Comparison of ENCODE assay signal across 23 cellular contexts in genomic region chr9:35029241-35029640, GRCh38.
"Had no signal": no experiment of that assay in that cellular context is flagged by ENCODE, and none has a peak within 500 bp of the region (broad histone marks: within the 10 kb centered on the region; RNA-seq: fewer than 3 reads in every experiment).

No MANE protein-coding gene starts in this region.

- H3K4me1 Mint-ChIP-seq: activated naive CD8-positive, alpha-beta T cell treated with anti-CD3 and anti-CD28 coated beads for 36 hours had no signal

- H3K27me3 Mint-ChIP-seq: activated CD4-positive, alpha-beta memory T cell treated with anti-CD3 and anti-CD28 coated beads for 36 hours; activated naive CD4-positive, alpha-beta T cell treated with anti-CD3 and anti-CD28 coated beads, Interleukin-2, amount 10 ng/mL, durations not matched to agents 7 days and 5 days; activated naive CD8-positive, alpha-beta T cell treated with anti-CD3 and anti-CD28 coated beads for 36 hours; T-helper 17 cell had no signal

- DNase-seq: activated CD4-positive, alpha-beta memory T cell treated with anti-CD3 and anti-CD28 coated beads for 36 hours; activated CD4-positive, alpha-beta T cell treated with anti-CD3 and anti-CD28 coated beads for 48 hours; activated CD4-positive, CD25-positive, alpha-beta regulatory T cell treated with anti-CD3 and anti-CD28 coated beads, Interleukin-2, amount 50 U/mL, for 72 hours; activated CD8-positive, alpha-beta memory T cell treated with anti-CD3 and anti-CD28 coated beads for 24 hours; activated gamma-delta T cell; activated naive CD4-positive, alpha-beta T cell treated with anti-CD3 and anti-CD28 coated beads, Interleukin-2, amount 10 ng/mL, durations not matched to agents 7 days and 5 days; activated naive CD8-positive, alpha-beta T cell treated with anti-CD3 and anti-CD28 coated beads for 36 hours; activated T-cell treated with anti-CD3 and anti-CD28 coated beads, Interleukin-2, amount 50 U/mL, for 4 hours; brain microvascular endothelial cell; IMR-90; KBM-7; NCI-H1092; NCI-H1417; NCI-H1930; NCI-H2107; NCI-H2171 treated with DMSO at 0.1 percent for 48 hours; NCI-H345; NCI-H510A; NCI-H69; SIG-M5; T-helper 17 cell; T-helper 9 cell had no signal

- ATAC-seq: activated T-cell treated with anti-CD3 and anti-CD28 coated beads, Interleukin-2, amount 50 U/mL, for 4 hours; T-helper 17 cell; WTC11 had no signal

- H3K27me3 ChIP-seq: brain microvascular endothelial cell had no signal

- H3K4me3 Mint-ChIP-seq: activated CD4-positive, alpha-beta memory T cell treated with anti-CD3 and anti-CD28 coated beads for 36 hours; activated naive CD4-positive, alpha-beta T cell treated with anti-CD3 and anti-CD28 coated beads, Interleukin-2, amount 10 ng/mL, durations not matched to agents 7 days and 5 days; activated naive CD8-positive, alpha-beta T cell treated with anti-CD3 and anti-CD28 coated beads for 36 hours; activated T-cell treated with anti-CD3 and anti-CD28 coated beads, Interleukin-2, amount 50 U/mL, for 4 hours; T-helper 17 cell; WTC11 had no signal

- H3K36me3 ChIP-seq: brain microvascular endothelial cell had no signal

- H3K9me3 Mint-ChIP-seq: activated CD4-positive, alpha-beta memory T cell treated with anti-CD3 and anti-CD28 coated beads for 36 hours; activated naive CD4-positive, alpha-beta T cell treated with anti-CD3 and anti-CD28 coated beads, Interleukin-2, amount 10 ng/mL, durations not matched to agents 7 days and 5 days; activated naive CD8-positive, alpha-beta T cell treated with anti-CD3 and anti-CD28 coated beads for 36 hours; activated T-cell treated with anti-CD3 and anti-CD28 coated beads, Interleukin-2, amount 50 U/mL, for 4 hours had no signal

- H3K27ac Mint-ChIP-seq: activated CD4-positive, alpha-beta memory T cell treated with anti-CD3 and anti-CD28 coated beads for 36 hours; activated naive CD4-positive, alpha-beta T cell treated with anti-CD3 and anti-CD28 coated beads, Interleukin-2, amount 10 ng/mL, durations not matched to agents 7 days and 5 days; activated naive CD8-positive, alpha-beta T cell treated with anti-CD3 and anti-CD28 coated beads for 36 hours; T-helper 17 cell; WTC11 had no signal

- H3K27ac ChIP-seq: brain microvascular endothelial cell had no signal
